ENCODE assay signal across 14 cellular contexts in genomic region chr7:35723011-35723410, GRCh38. TPM values are rescaled to one million over a fixed set of nuclear protein-coding genes. Genes with fewer than 3 reads are reported as not detected.
DNase-seq lines count a peak whose midpoint lies in the region; ATAC-seq and TF ChIP-seq lines count a peak whose summit lies in the region.
"Had no signal": no experiment of that assay in that cellular context is flagged by ENCODE, and none has a peak within 500 bp of the region (broad histone marks: within the 10 kb centered on the region; RNA-seq: fewer than 3 reads in every experiment).

No MANE protein-coding gene starts in this region.

- no peak for TF ChIP-seq CTCF in RWPE1 (conservative IDR thresholded peaks at IDR 0.05; ENCODE audit: low read depth)

- peaks cover 5% of the 10 kb centered on the region for H3K9me3 Mint-ChIP-seq in stimulated activated naive CD8-positive, alpha-beta T cell treated with anti-CD3 and anti-CD28 coated beads, Interleukin-15, Interleukin-2, amounts not matched to agents 100 ng/mL and 50 ng/mL, for 24 hours

- POLR2A ChIA-PET in RWPE1 (lab: Yijun Ruan, JAX; ENCODE audit: low non-redundant PET): no interaction called here

- H3K36me3 Mint-ChIP-seq in stimulated activated naive CD8-positive, alpha-beta T cell treated with anti-CD3 and anti-CD28 coated beads, Interleukin-15, Interleukin-2, amounts not matched to agents 100 ng/mL and 50 ng/mL, for 24 hours (ENCODE audit: low read depth): no peaks in the 10 kb centered on the region

- H3K27ac ChIP-seq in RWPE1: no peak overlapping the region
- H3K27ac ChIP-seq: adrenal gland, neutrophil had no signal

- ATAC-seq in left cardiac atrium (no peak), GM21367 (IDR thresholded peaks at IDR 0.05; ENCODE audit: unreplicated experiment) (no peak)

- H3K27me3 Mint-ChIP-seq in stimulated activated naive CD8-positive, alpha-beta T cell treated with anti-CD3 and anti-CD28 coated beads, Interleukin-15, Interleukin-2, amounts not matched to agents 100 ng/mL and 50 ng/mL, for 24 hours: no peaks in the 10 kb centered on the region

- peaks cover 70% of the 10 kb centered on the region for H3K4me1 Mint-ChIP-seq in stimulated activated naive CD8-positive, alpha-beta T cell treated with anti-CD3 and anti-CD28 coated beads, Interleukin-15, Interleukin-2, amounts not matched to agents 100 ng/mL and 50 ng/mL, for 24 hours (ENCODE audit: low read depth)

- CTCF ChIA-PET in RWPE1 (lab: Yijun Ruan, JAX): interaction anchor here (0.6 kb wide), 1 partner anchor 111 kb away, joined by 3 read pairs; no protein-coding TSS in a partner anchor

- peak; percentile 26 for DNase-seq in stimulated activated CD4-positive, alpha-beta T cell treated with anti-CD3 and anti-CD28 coated beads, Interleukin-15, amount 100 ng/mL, for 24 hours
- DNase-seq in stimulated activated CD4-positive, alpha-beta T cell treated with anti-CD3 and anti-CD28 coated beads, Interleukin-4, amount 100 ng/mL, for 1 hour: no peak
- DNase-seq in RWPE1 (ENCODE audit: low spot score): peak; percentile 36
- DNase-seq in central memory CD4-positive, alpha-beta T cell: peak; percentile 49
- DNase-seq in NCI-H524 treated with DMSO at 0.1 percent for 48 hours (lab: John Stamatoyannopoulos, UW): no peak
- DNase-seq in left cardiac atrium: no peak
- DNase-seq: activated CD4-positive, alpha-beta T cell treated with anti-CD3 and anti-CD28 coated beads for 1 hour; adrenal gland; NCI-H1092 treated with DMSO at 0.1 percent for 48 hours; NCI-H510A; stimulated activated naive CD4-positive, alpha-beta T cell had no signal

- H3K4me3 Mint-ChIP-seq in stimulated activated naive CD8-positive, alpha-beta T cell treated with anti-CD3 and anti-CD28 coated beads, Interleukin-15, Interleukin-2, amounts not matched to agents 100 ng/mL and 50 ng/mL, for 24 hours: peak overlapping the region; percentile 68

- peak overlapping the region; percentile 93 for H3K27ac Mint-ChIP-seq in stimulated activated naive CD8-positive, alpha-beta T cell treated with anti-CD3 and anti-CD28 coated beads, Interleukin-15, Interleukin-2, amounts not matched to agents 100 ng/mL and 50 ng/mL, for 24 hours

- intact Hi-C loops in left cardiac atrium (cut with DNase I): no loop called here

RNA-seq across cellular contexts. Expression of gene HERPUD2, which starts 28.1 kb away (rescaled TPM):
- 10 to 100 TPM; 15.6 to 17.3 TPM for total RNA-seq in left cardiac atrium

Comparison
In these comparisons a context has a peak if more than half of its experiments do, and no peak if none do; other contexts are left out.
1. DNase-seq: peak in stimulated activated CD4-positive, alpha-beta T cell treated with anti-CD3 and anti-CD28 coated beads, Interleukin-15, amount 100 ng/mL, for 24 hours (single experiment), RWPE1 (single experiment) and central memory CD4-positive, alpha-beta T cell (single experiment); none in stimulated activated CD4-positive, alpha-beta T cell treated with anti-CD3 and anti-CD28 coated beads, Interleukin-4, amount 100 ng/mL, for 1 hour (single experiment), NCI-H524 treated with DMSO at 0.1 percent for 48 hours (single experiment) and left cardiac atrium (single experiment).